8 cellular contexts compared by ENCODE assay signal in the genomic region with DNA sequence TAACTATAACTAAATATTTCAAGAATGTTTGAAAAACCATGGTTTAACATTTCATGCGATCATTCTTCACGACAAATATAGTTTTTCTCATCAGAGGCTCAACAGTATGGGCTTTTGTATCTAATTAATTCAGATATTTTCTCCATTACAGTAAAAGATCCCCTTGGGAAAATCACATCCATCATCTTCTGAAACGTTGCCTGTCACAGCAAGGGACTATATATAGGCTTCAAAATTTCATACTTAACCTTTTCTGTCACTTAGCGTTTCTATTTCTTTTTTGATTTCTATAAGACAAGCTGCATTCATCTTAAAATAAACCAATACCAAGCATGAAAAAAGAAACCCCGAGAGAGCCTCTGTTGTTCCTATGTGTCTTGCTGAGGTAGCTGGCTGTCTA.
"Had no signal": no experiment of that assay in that cellular context is flagged by ENCODE, and none has a peak within 500 bp of the region (broad histone marks: within the 10 kb centered on the region; RNA-seq: fewer than 3 reads in every experiment).

No MANE protein-coding gene starts in this region.

- H3K4me1 Mint-ChIP-seq: IgD-negative memory B cell had no signal

- H3K36me3 Mint-ChIP-seq: IgD-negative memory B cell had no signal

- H3K4me3 Mint-ChIP-seq: IgD-negative memory B cell had no signal

- H3K27ac ChIP-seq: HL-60, KMS-11 had no signal

- H3K27me3 Mint-ChIP-seq: IgD-negative memory B cell had no signal

- DNase-seq: IMR-90, KBM-7, KG1 had no signal

- H3K27ac Mint-ChIP-seq: IgD-negative memory B cell had no signal

- H3K4me2 ChIP-seq: KMS-11 had no signal

- H3K9ac ChIP-seq: KMS-11 had no signal

- ATAC-seq: HepG2, K562 had no signal

- H3K4me3 ChIP-seq: K562 had no signal
